9 cellular contexts compared by ENCODE assay signal in the genomic region with DNA sequence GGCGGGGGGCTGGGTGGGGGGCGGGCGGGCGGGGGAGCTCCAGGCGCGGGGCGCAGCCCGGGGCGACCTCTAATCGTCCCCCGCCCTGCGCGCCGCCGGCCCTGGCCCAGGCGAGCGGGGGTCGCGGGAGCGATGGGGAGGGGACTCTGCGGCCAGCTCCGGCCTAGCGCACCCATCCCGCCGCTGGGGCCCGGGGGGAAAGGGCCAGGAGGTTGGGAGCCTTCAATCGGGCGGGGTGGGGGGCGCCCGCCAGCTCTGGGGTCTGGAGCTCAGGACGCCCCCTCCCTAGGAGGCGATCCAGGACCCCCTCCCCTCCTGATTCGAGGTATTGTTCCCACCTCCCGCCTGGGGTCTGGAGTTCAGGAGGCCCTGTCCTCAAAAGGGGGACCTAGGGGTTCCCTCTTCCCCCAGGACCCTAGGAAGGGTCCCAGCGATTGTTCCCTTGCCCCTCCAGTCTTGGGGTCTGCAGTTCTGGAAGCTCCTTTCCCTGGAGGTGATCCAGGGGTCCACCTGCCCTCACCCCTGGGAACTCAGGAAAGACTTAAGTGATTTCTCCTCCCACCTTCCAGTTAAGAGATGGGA. TPM values are rescaled to one million over a fixed set of nuclear protein-coding genes. Genes with fewer than 3 reads are reported as not detected.
DNase-seq lines count a peak whose midpoint lies in the region; ATAC-seq, FAIRE-seq and TF ChIP-seq lines count a peak whose summit lies in the region.
"Had no signal": no experiment of that assay in that cellular context is flagged by ENCODE, and none has a peak within 500 bp of the region (broad histone marks: within the 10 kb centered on the region; RNA-seq: fewer than 3 reads in every experiment).

No MANE protein-coding gene starts in this region.

- H3K4me1 Mint-ChIP-seq in activated CD4-positive, alpha-beta T cell treated with anti-CD3 and anti-CD28 coated beads, Interleukin-2, amount 10 ng/mL, durations not matched to agents 24 days and 14 days: peaks cover 7% of the 10 kb centered on the region
- peaks cover 7% of the 10 kb centered on the region for H3K4me1 Mint-ChIP-seq in astrocyte (ENCODE audit: low read depth, unreplicated experiment)

- H3K9ac ChIP-seq in astrocyte (ENCODE audit: low read length): peak overlapping the region; percentile 95
- H3K9ac ChIP-seq in HepG2 (ENCODE audit: insufficient read depth, low read depth, low read length): peak overlapping the region; percentile 85

- peaks cover 1% of the 10 kb centered on the region for H3K36me3 Mint-ChIP-seq in activated CD4-positive, alpha-beta T cell treated with anti-CD3 and anti-CD28 coated beads, Interleukin-2, amount 10 ng/mL, durations not matched to agents 24 days and 14 days (ENCODE audit: low read depth)
- H3K36me3 Mint-ChIP-seq in astrocyte (ENCODE audit: low read depth, unreplicated experiment): no peaks in the 10 kb centered on the region

- POLR2A ChIA-PET in HepG2 (lab: Yijun Ruan, JAX): interaction anchor here (1.0 to 1.9 kb wide), 3 partner anchors 10 to 118 kb away, joined by 3 to 7 read pairs (median 4); partner anchors contain the start of gene PNPLA6

- in situ Hi-C loops in HepG2 (cut with HindIII; ENCODE audit: extremely low pct_ligation_motif_present, low pct_unique_long_range_greater_than_20kb): no loop called here

- H3K27ac ChIP-seq in astrocyte (ENCODE audit: low read depth, low read length) (no peak overlapping the region), HepG2 (ENCODE audit: extremely low read length, insufficient read depth, low read length) (peak overlapping the region; percentile 41), thymus (ENCODE audit: low read depth) (no peak overlapping the region)
- H3K27ac ChIP-seq: neutrophil had no signal

- 0% methylated on average over 1 of the region's 35 CpGs for WGBS in HepG2 (ENCODE audit: low lambda C conversion rate)
- WGBS in thymus: 4% methylated on average over 34 of the region's 35 CpGs

- H3K27me3 ChIP-seq in astrocyte (ENCODE audit: insufficient read depth, low read length) (no peaks in the 10 kb centered on the region), HepG2 (ENCODE audit: control insufficient read depth in 1 of 2, insufficient read depth in 2 of 2, low read length in 2 of 2) (no peaks in the 10 kb centered on the region; a peak in 1 of 5 replicates), thymus (ENCODE audit: control insufficient read depth, insufficient read depth) (peaks cover 3% of the 10 kb centered on the region)

- no peak for DNase-seq in activated CD4-positive, alpha-beta T cell treated with anti-CD3 and anti-CD28 coated beads, Interleukin-2, amount 10 ng/mL, durations not matched to agents 24 days and 14 days
- no peak for DNase-seq in activated CD4-positive, alpha-beta T cell treated with anti-CD3 and anti-CD28 coated beads, Interleukin-2, amount 50 U/mL, for 4 hours
- DNase-seq in astrocyte (ENCODE audit: low read depth) (no peak), HepG2 (ENCODE audit: low spot score) (no peak), RKO (ENCODE audit: low spot score) (no peak)

- H3K27ac Mint-ChIP-seq in activated CD4-positive, alpha-beta T cell treated with anti-CD3 and anti-CD28 coated beads, Interleukin-2, amount 10 ng/mL, durations not matched to agents 24 days and 14 days: no peak overlapping the region
- peak overlapping the region; percentile 47 for H3K27ac Mint-ChIP-seq in astrocyte (ENCODE audit: unreplicated experiment)

- H4K20me1 ChIP-seq in astrocyte (ENCODE audit: insufficient read depth, low read length): no peaks in the 10 kb centered on the region
- H4K20me1 ChIP-seq in HepG2 (ENCODE audit: insufficient read depth, low read length): no peaks in the 10 kb centered on the region

- peak overlapping the region; percentile 71 for H3K4me3 ChIP-seq in astrocyte (ENCODE audit: insufficient read depth, low read depth, low read length)
- H3K4me3 ChIP-seq in HepG2 (replicated peaks in 1 of 3; ENCODE audit: insufficient read depth in 1 of 3, low read depth in 2 of 3, low read length in 3 of 3): peak overlapping the region; percentile 62 to 75 (median 65)
- H3K4me3 ChIP-seq in thymus (ENCODE audit: low read length): peak overlapping the region; percentile 66

- H3K4me2 ChIP-seq in astrocyte (ENCODE audit: low read length): peak overlapping the region; percentile 99
- H3K4me2 ChIP-seq in HepG2 (ENCODE audit: low read depth, low read length): peak overlapping the region; percentile 85

- FAIRE-seq in astrocyte (lab: Jason Lieb, UNC) (no peak), HepG2 (lab: Jason Lieb, UNC) (no peak)

- no peak for ATAC-seq in HepG2
- ATAC-seq in GM21723 (IDR thresholded peaks at IDR 0.05; ENCODE audit: unreplicated experiment): no peak
- ATAC-seq in GM21786 (IDR thresholded peaks at IDR 0.05; ENCODE audit: unreplicated experiment): no peak

- H3K4me3 Mint-ChIP-seq in activated CD4-positive, alpha-beta T cell treated with anti-CD3 and anti-CD28 coated beads, Interleukin-2, amount 10 ng/mL, durations not matched to agents 24 days and 14 days: peak overlapping the region; percentile 67
- peak overlapping the region; percentile 89 for H3K4me3 Mint-ChIP-seq in astrocyte (ENCODE audit: unreplicated experiment)

- CTCF ChIA-PET in HepG2 (lab: Yijun Ruan, JAX; ENCODE audit: low intra/inter-chr PET ratio, low total read pairs): no interaction called here

- no peak for TF ChIP-seq POLR2A in HepG2 (IDR thresholded peaks at IDR 0.05; ENCODE audit: insufficient read depth in 1 of 2, low read depth in 2 of 2, low read length in 2 of 2)

- intact Hi-C loops in activated CD4-positive, alpha-beta T cell treated with anti-CD3 and anti-CD28 coated beads, Interleukin-2, amount 10 ng/mL, durations not matched to agents 24 days and 14 days (cut with micrococcal nuclease): no loop called here
- intact Hi-C loops in HepG2 (cut with micrococcal nuclease; ENCODE audit: unreplicated experiment): no loop called here

- H3K9me3 Mint-ChIP-seq in activated CD4-positive, alpha-beta T cell treated with anti-CD3 and anti-CD28 coated beads, Interleukin-2, amount 10 ng/mL, durations not matched to agents 24 days and 14 days: no peaks in the 10 kb centered on the region
- no peaks in the 10 kb centered on the region for H3K9me3 Mint-ChIP-seq in astrocyte (ENCODE audit: unreplicated experiment)

- BruUV-seq in HepG2 (replicated peaks; lab: Mats Ljungman, UMichigan): no TSS peak

- TF ChIP-seq EP300 in HepG2 (IDR thresholded peaks at IDR 0.05; ENCODE audit: low read depth in 2 of 2, low read length in 2 of 2) (no peak), HepG2 (CRISPR knock-in tag; IDR thresholded peaks at IDR 0.05; ENCODE audit: borderline replicate concordance) (no peak)

- H3K27me3 Mint-ChIP-seq in activated CD4-positive, alpha-beta T cell treated with anti-CD3 and anti-CD28 coated beads, Interleukin-2, amount 10 ng/mL, durations not matched to agents 24 days and 14 days: peaks cover 33% of the 10 kb centered on the region
- peaks cover 4% of the 10 kb centered on the region for H3K27me3 Mint-ChIP-seq in astrocyte (ENCODE audit: low read depth, unreplicated experiment)

- no peak for TF ChIP-seq RAD21 in HepG2 (CRISPR knock-in tag; IDR thresholded peaks at IDR 0.05)

- peak overlapping the region; percentile 18 for H2AFZ ChIP-seq in astrocyte (ENCODE audit: low read depth, low read length)
- H2AFZ ChIP-seq in HepG2 (ENCODE audit: low read length): no peak overlapping the region

- peaks cover 17% of the 10 kb centered on the region for H3K4me1 ChIP-seq in astrocyte (ENCODE audit: insufficient read depth, low read length)
- peaks cover 18% of the 10 kb centered on the region for H3K4me1 ChIP-seq in HepG2 (ENCODE audit: insufficient read depth, low read length)
- peaks cover 7% of the 10 kb centered on the region for H3K4me1 ChIP-seq in thymus (ENCODE audit: control insufficient read depth, insufficient read depth, low read length)

- no peaks in the 10 kb centered on the region for H3K36me3 ChIP-seq in astrocyte (ENCODE audit: insufficient read depth, low read length)
- no peaks in the 10 kb centered on the region for H3K36me3 ChIP-seq in HepG2 (replicated peaks in 1 of 2; ENCODE audit: control insufficient read depth in 1 of 2, insufficient read depth in 2 of 2, low read length in 2 of 2)
- peaks cover 5% of the 10 kb centered on the region for H3K36me3 ChIP-seq in thymus (ENCODE audit: control insufficient read depth, insufficient read depth)
- H3K36me3 ChIP-seq: neutrophil had no signal

- H3K79me2 ChIP-seq in astrocyte (ENCODE audit: insufficient read depth, low read length) (peaks cover 13% of the 10 kb centered on the region), HepG2 (ENCODE audit: insufficient read depth, low read length) (no peaks in the 10 kb centered on the region)

- H3K9me3 ChIP-seq in astrocyte (ENCODE audit: insufficient read depth, low read depth, low read length) (no peaks in the 10 kb centered on the region), HepG2 (ENCODE audit: low read length) (no peaks in the 10 kb centered on the region), thymus (ENCODE audit: control insufficient read depth) (no peaks in the 10 kb centered on the region)
- H3K9me3 ChIP-seq: neutrophil had no signal

- TF ChIP-seq CTCF in astrocyte (IDR thresholded peaks at IDR 0.05; ENCODE audit: insufficient read depth, low read depth, low read length): no peak
- no peak for TF ChIP-seq CTCF in HepG2 (CRISPR knock-in tag; IDR thresholded peaks at IDR 0.05)

RNA-seq across cellular contexts. Expression of gene ZNF358, which starts 0.5 kb away (rescaled TPM):
- 5.1 and 5.7 TPM in 2 replicates for total RNA-seq in activated CD4-positive, alpha-beta T cell treated with anti-CD3 and anti-CD28 coated beads, Interleukin-2, amount 10 ng/mL, durations not matched to agents 24 days and 14 days
- total RNA-seq in astrocyte (39.8 and 41.1 TPM in 2 replicates), HepG2 (2016; rRNA removed; fragmentation: Illumina TruSeq; extraction: Trizol) (6.4 and 9.1 TPM in 2 replicates)
- 29.8 and 30.7 TPM in 2 replicates for total RNA-seq in HepG2 (2016; cell fraction: cytosol; rRNA removed; fragmentation: Illumina TruSeq; extraction: Trizol; ENCODE audit: low read depth)
- 7.4 and 8.8 TPM in 2 replicates for total RNA-seq in HepG2 (2016; cell fraction: insoluble cytoplasmic fraction; rRNA removed; fragmentation: Illumina TruSeq; extraction: Trizol)
- 40.6 and 43.0 TPM in 2 replicates for total RNA-seq in HepG2 (2016; cell fraction: membrane; rRNA removed; fragmentation: Illumina TruSeq; extraction: Trizol)
- 4.2 and 4.8 TPM in 2 replicates for total RNA-seq in HepG2 (2016; cell fraction: nucleus; rRNA removed; fragmentation: Illumina TruSeq; extraction: Trizol)
- polyA plus RNA-seq in HepG2 (2011; rRNA removed) (36.3 and 37.0 TPM in 2 replicates), thymus (23.5 TPM)
- 27.2 and 34.8 TPM in 2 replicates for polyA plus RNA-seq in HepG2 (2011; cell fraction: cytosol; rRNA removed)
- polyA plus RNA-seq in HepG2 (2011; cell fraction: nucleus; rRNA removed): 16.8 and 18.8 TPM in 2 replicates
- polyA plus RNA-seq in HepG2 (2012): 18.3 and 24.5 TPM in 2 replicates
- polyA plus RNA-seq in HepG2 (2016; cell fraction: cytosol; fragmentation: Illumina TruSeq; extraction: Trizol; ENCODE audit: low read depth): 89.1 and 102 TPM in 2 replicates
- 21.6 and 26.7 TPM in 2 replicates for polyA plus RNA-seq in HepG2 (2016; cell fraction: insoluble cytoplasmic fraction; fragmentation: Illumina TruSeq; extraction: Trizol; ENCODE audit: low read depth)
- 106 and 124 TPM in 2 replicates for polyA plus RNA-seq in HepG2 (2016; cell fraction: membrane; fragmentation: Illumina TruSeq; extraction: Trizol; ENCODE audit: low read depth)
- 18.5 and 20.8 TPM in 2 replicates for polyA plus RNA-seq in HepG2 (2016; cell fraction: nucleus; fragmentation: Illumina TruSeq; extraction: Trizol; ENCODE audit: insufficient read depth, low read depth)
- 17.5 and 24.9 TPM in 2 replicates for polyA minus RNA-seq in HepG2 (2011; rRNA and poly(A)+ RNA removed; ENCODE audit: low replicate concordance)
- 11.3 and 15.3 TPM in 2 replicates for polyA minus RNA-seq in HepG2 (2011; cell fraction: cytosol; rRNA and poly(A)+ RNA removed)
- polyA minus RNA-seq in HepG2 (2011; cell fraction: nucleus; rRNA and poly(A)+ RNA removed): 2.2 and 3.4 TPM in 2 replicates

RNA-seq across cellular contexts. Expression of gene MCOLN1, which starts 6.1 kb away (rescaled TPM):
- 13.3 and 13.7 TPM in 2 replicates for total RNA-seq in activated CD4-positive, alpha-beta T cell treated with anti-CD3 and anti-CD28 coated beads, Interleukin-2, amount 10 ng/mL, durations not matched to agents 24 days and 14 days
- total RNA-seq in astrocyte (26.2 and 27.5 TPM in 2 replicates), HepG2 (2016; rRNA removed; fragmentation: Illumina TruSeq; extraction: Trizol) (1.9 and 3.4 TPM in 2 replicates)
- 3.4 and 4.1 TPM in 2 replicates for total RNA-seq in HepG2 (2016; cell fraction: cytosol; rRNA removed; fragmentation: Illumina TruSeq; extraction: Trizol; ENCODE audit: low read depth)
- 1.8 and 4.3 TPM in 2 replicates for total RNA-seq in HepG2 (2016; cell fraction: insoluble cytoplasmic fraction; rRNA removed; fragmentation: Illumina TruSeq; extraction: Trizol)
- 2.4 and 3.4 TPM in 2 replicates for total RNA-seq in HepG2 (2016; cell fraction: membrane; rRNA removed; fragmentation: Illumina TruSeq; extraction: Trizol)
- total RNA-seq in HepG2 (2016; cell fraction: nucleus; rRNA removed; fragmentation: Illumina TruSeq; extraction: Trizol): 3.8 and 4.3 TPM in 2 replicates
- polyA plus RNA-seq in HepG2 (2011; rRNA removed) (11.6 and 15.7 TPM in 2 replicates), thymus (41.0 TPM)
- 6.4 and 7.4 TPM in 2 replicates for polyA plus RNA-seq in HepG2 (2011; cell fraction: cytosol; rRNA removed)
- polyA plus RNA-seq in HepG2 (2011; cell fraction: nucleus; rRNA removed): 29.1 and 39.0 TPM in 2 replicates
- polyA plus RNA-seq in HepG2 (2012): 3.4 and 4.8 TPM in 2 replicates
- polyA plus RNA-seq in HepG2 (2016; cell fraction: cytosol; fragmentation: Illumina TruSeq; extraction: Trizol; ENCODE audit: low read depth): 2.3 and 3.2 TPM in 2 replicates
- 2.9 and 3.5 TPM in 2 replicates for polyA plus RNA-seq in HepG2 (2016; cell fraction: insoluble cytoplasmic fraction; fragmentation: Illumina TruSeq; extraction: Trizol; ENCODE audit: low read depth)
- polyA plus RNA-seq in HepG2 (2016; cell fraction: membrane; fragmentation: Illumina TruSeq; extraction: Trizol; ENCODE audit: low read depth): 3.3 and 3.4 TPM in 2 replicates
- 16.6 and 21.1 TPM in 2 replicates for polyA plus RNA-seq in HepG2 (2016; cell fraction: nucleus; fragmentation: Illumina TruSeq; extraction: Trizol; ENCODE audit: insufficient read depth, low read depth)
- 19.2 and 110 TPM in 2 replicates for polyA minus RNA-seq in HepG2 (2011; rRNA and poly(A)+ RNA removed; ENCODE audit: low replicate concordance)
- polyA minus RNA-seq in HepG2 (2011; cell fraction: cytosol; rRNA and poly(A)+ RNA removed): 2.4 and 4.4 TPM in 2 replicates
- 4.8 and 5.9 TPM in 2 replicates for polyA minus RNA-seq in HepG2 (2011; cell fraction: nucleus; rRNA and poly(A)+ RNA removed)

RNA-seq across cellular contexts. Expression of gene PNPLA6, which starts 19.1 kb away (rescaled TPM):
- total RNA-seq in activated CD4-positive, alpha-beta T cell treated with anti-CD3 and anti-CD28 coated beads, Interleukin-2, amount 10 ng/mL, durations not matched to agents 24 days and 14 days: 122 and 125 TPM in 2 replicates
- total RNA-seq in astrocyte (81.9 and 90.2 TPM in 2 replicates), HepG2 (2016; rRNA removed; fragmentation: Illumina TruSeq; extraction: Trizol) (11.1 and 28.2 TPM in 2 replicates)
- 6.7 and 9.9 TPM in 2 replicates for total RNA-seq in HepG2 (2016; cell fraction: cytosol; rRNA removed; fragmentation: Illumina TruSeq; extraction: Trizol; ENCODE audit: low read depth)
- total RNA-seq in HepG2 (2016; cell fraction: insoluble cytoplasmic fraction; rRNA removed; fragmentation: Illumina TruSeq; extraction: Trizol): 7.3 and 24.9 TPM in 2 replicates
- total RNA-seq in HepG2 (2016; cell fraction: membrane; rRNA removed; fragmentation: Illumina TruSeq; extraction: Trizol): 9.5 and 10.2 TPM in 2 replicates
- 39.4 and 51.4 TPM in 2 replicates for total RNA-seq in HepG2 (2016; cell fraction: nucleus; rRNA removed; fragmentation: Illumina TruSeq; extraction: Trizol)
- polyA plus RNA-seq in HepG2 (2011; rRNA removed) (24.9 and 28.4 TPM in 2 replicates), thymus (75.3 TPM)
- polyA plus RNA-seq in HepG2 (2011; cell fraction: cytosol; rRNA removed): 8.4 and 14.6 TPM in 2 replicates
- 192 and 272 TPM in 2 replicates for polyA plus RNA-seq in HepG2 (2011; cell fraction: nucleus; rRNA removed)
- 22.0 and 47.4 TPM in 2 replicates for polyA plus RNA-seq in HepG2 (2012)
- polyA plus RNA-seq in HepG2 (2016; cell fraction: cytosol; fragmentation: Illumina TruSeq; extraction: Trizol; ENCODE audit: low read depth): 4.0 and 4.8 TPM in 2 replicates
- 9.1 and 14.0 TPM in 2 replicates for polyA plus RNA-seq in HepG2 (2016; cell fraction: insoluble cytoplasmic fraction; fragmentation: Illumina TruSeq; extraction: Trizol; ENCODE audit: low read depth)
- polyA plus RNA-seq in HepG2 (2016; cell fraction: membrane; fragmentation: Illumina TruSeq; extraction: Trizol; ENCODE audit: low read depth): 4.9 and 7.2 TPM in 2 replicates
- polyA plus RNA-seq in HepG2 (2016; cell fraction: nucleus; fragmentation: Illumina TruSeq; extraction: Trizol; ENCODE audit: insufficient read depth, low read depth): 115 and 120 TPM in 2 replicates
- 20.0 and 49.5 TPM in 2 replicates for polyA minus RNA-seq in HepG2 (2011; rRNA and poly(A)+ RNA removed; ENCODE audit: low replicate concordance)
- polyA minus RNA-seq in HepG2 (2011; cell fraction: cytosol; rRNA and poly(A)+ RNA removed): 21.5 and 23.2 TPM in 2 replicates
- 37.4 and 52.5 TPM in 2 replicates for polyA minus RNA-seq in HepG2 (2011; cell fraction: nucleus; rRNA and poly(A)+ RNA removed)

RNA-seq across cellular contexts. Expression of gene PEX11G, which starts 27.5 kb away (rescaled TPM):
- 1.1 and 1.2 TPM in 2 replicates for total RNA-seq in activated CD4-positive, alpha-beta T cell treated with anti-CD3 and anti-CD28 coated beads, Interleukin-2, amount 10 ng/mL, durations not matched to agents 24 days and 14 days
- total RNA-seq in astrocyte: 1.7 and 2.2 TPM in 2 replicates
- not detected in 2 replicates for total RNA-seq in HepG2 (2016; rRNA removed; fragmentation: Illumina TruSeq; extraction: Trizol)
- not detected in 2 replicates for total RNA-seq in HepG2 (2016; cell fraction: cytosol; rRNA removed; fragmentation: Illumina TruSeq; extraction: Trizol; ENCODE audit: low read depth)
- not detected in 2 replicates for total RNA-seq in HepG2 (2016; cell fraction: insoluble cytoplasmic fraction; rRNA removed; fragmentation: Illumina TruSeq; extraction: Trizol)
- total RNA-seq in HepG2 (2016; cell fraction: membrane; rRNA removed; fragmentation: Illumina TruSeq; extraction: Trizol): not detected in 2 replicates
- total RNA-seq in HepG2 (2016; cell fraction: nucleus; rRNA removed; fragmentation: Illumina TruSeq; extraction: Trizol): not detected in 2 replicates
- not detected in 2 replicates for polyA plus RNA-seq in HepG2 (2011; rRNA removed)
- 0.07 TPM in 1 of 2 replicates, not detected in the other for polyA plus RNA-seq in HepG2 (2011; cell fraction: cytosol; rRNA removed)
- 0.12 and 0.16 TPM in 2 replicates for polyA plus RNA-seq in HepG2 (2011; cell fraction: nucleus; rRNA removed)
- not detected in 2 replicates for polyA plus RNA-seq in HepG2 (2012)
- polyA plus RNA-seq in HepG2 (2016; cell fraction: cytosol; fragmentation: Illumina TruSeq; extraction: Trizol; ENCODE audit: low read depth): not detected in 2 replicates
- not detected in 2 replicates for polyA plus RNA-seq in HepG2 (2016; cell fraction: insoluble cytoplasmic fraction; fragmentation: Illumina TruSeq; extraction: Trizol; ENCODE audit: low read depth)
- polyA plus RNA-seq in HepG2 (2016; cell fraction: membrane; fragmentation: Illumina TruSeq; extraction: Trizol; ENCODE audit: low read depth): not detected in 2 replicates
- polyA plus RNA-seq in HepG2 (2016; cell fraction: nucleus; fragmentation: Illumina TruSeq; extraction: Trizol; ENCODE audit: insufficient read depth, low read depth): not detected in 2 replicates
- 1.4 TPM in 1 of 2 replicates, not detected in the other for polyA minus RNA-seq in HepG2 (2011; rRNA and poly(A)+ RNA removed; ENCODE audit: low replicate concordance)
- polyA minus RNA-seq in HepG2 (2011; cell fraction: cytosol; rRNA and poly(A)+ RNA removed): not detected in 2 replicates
- polyA minus RNA-seq in HepG2 (2011; cell fraction: nucleus; rRNA and poly(A)+ RNA removed): not detected in 2 replicates
- 4.8 TPM for polyA plus RNA-seq in thymus
